12 cellular contexts compared by ENCODE assay signal in genomic region chr10:51092402-51092801, GRCh38. TPM values are rescaled to one million over a fixed set of nuclear protein-coding genes. Genes with fewer than 3 reads are reported as not detected.
DNase-seq lines count a peak whose midpoint lies in the region; ATAC-seq, FAIRE-seq and TF ChIP-seq lines count a peak whose summit lies in the region.
"Had no signal": no experiment of that assay in that cellular context is flagged by ENCODE, and none has a peak within 500 bp of the region (broad histone marks: within the 10 kb centered on the region; RNA-seq: fewer than 3 reads in every experiment).

No MANE protein-coding gene starts in this region.

- CTCF ChIA-PET in HepG2 (lab: Yijun Ruan, JAX; ENCODE audit: low intra/inter-chr PET ratio, low total read pairs): no interaction called here

- H3K36me3 ChIP-seq in right lobe of liver (no peaks in the 10 kb centered on the region), HepG2 (replicated peaks in 1 of 2; ENCODE audit: control insufficient read depth in 1 of 2, insufficient read depth in 2 of 2, low read length in 2 of 2) (no peaks in the 10 kb centered on the region)

- H3K4me3 Mint-ChIP-seq in T-helper 2 cell treated with Interferon-gamma antibody and Interleukin-4, amounts not matched to agents 5 μg/mL and 100 μg/mL, for 36 hours: no peak overlapping the region
- H3K4me3 Mint-ChIP-seq: activated CD8-positive, alpha-beta T cell treated with anti-CD3 and anti-CD28 coated beads, Interleukin-2, amount 10 ng/mL, durations not matched to agents 7 days and 5 days; stimulated activated naive B cell treated with anti-CD40 and anti-IgM and Interleukin-4, amounts not matched to agents 10 μg/mL and 1 μg/mL and 100 μg/mL, for 72 hours had no signal

- no peak overlapping the region for H3K4me2 ChIP-seq in HepG2 (ENCODE audit: low read depth, low read length)
- H3K4me2 ChIP-seq: A549 had no signal

- no peaks in the 10 kb centered on the region for H3K36me3 Mint-ChIP-seq in T-helper 2 cell treated with Interferon-gamma antibody and Interleukin-4, amounts not matched to agents 5 μg/mL and 100 μg/mL, for 36 hours (ENCODE audit: low read depth)
- H3K36me3 Mint-ChIP-seq: stimulated activated naive B cell treated with anti-CD40 and anti-IgM and Interleukin-4, amounts not matched to agents 10 μg/mL and 1 μg/mL and 100 μg/mL, for 72 hours had no signal

- no peak for TF ChIP-seq RAD21 in HepG2 (CRISPR knock-in tag; IDR thresholded peaks at IDR 0.05)

- H3K27me3 Mint-ChIP-seq in T-helper 2 cell treated with Interferon-gamma antibody and Interleukin-4, amounts not matched to agents 5 μg/mL and 100 μg/mL, for 36 hours (ENCODE audit: low read depth): no peaks in the 10 kb centered on the region
- H3K27me3 Mint-ChIP-seq: stimulated activated naive B cell treated with anti-CD40 and anti-IgM and Interleukin-4, amounts not matched to agents 10 μg/mL and 1 μg/mL and 100 μg/mL, for 72 hours had no signal

- WGBS in right lobe of liver (ENCODE audit: insufficient coverage, low coverage, low lambda C conversion rate, missing lambda C conversion rate): 38% methylated on average over 2 of the region's 2 CpGs
- 4% methylated on average over 2 of the region's 2 CpGs for WGBS in HepG2 (ENCODE audit: low lambda C conversion rate)
- WGBS in lower leg skin, 2 donors: 70 to 79% methylated on average over 2 of the region's 2 CpGs

- FAIRE-seq in HepG2 (lab: Jason Lieb, UNC): no peak
- FAIRE-seq: A549 had no signal

- no peak overlapping the region for H2AFZ ChIP-seq in HepG2 (ENCODE audit: low read length)

- ATAC-seq in right lobe of liver (peak; percentile 50 to 87 (median 58)), HepG2 (no peak), HG02623 (IDR thresholded peaks at IDR 0.05; ENCODE audit: unreplicated experiment) (no peak)
- ATAC-seq: A549; activated CD8-positive, alpha-beta T cell treated with anti-CD3 and anti-CD28 coated beads, Interleukin-2, amount 10 ng/mL, durations not matched to agents 7 days and 5 days; foreskin keratinocyte; stimulated activated naive B cell treated with anti-CD40 and anti-IgM and Interleukin-4, amounts not matched to agents 10 μg/mL and 1 μg/mL and 100 μg/mL, for 72 hours had no signal

- no peaks in the 10 kb centered on the region for H3K27me3 ChIP-seq in right lobe of liver
- no peaks in the 10 kb centered on the region; a peak in 1 of 5 replicates for H3K27me3 ChIP-seq in HepG2 (ENCODE audit: control insufficient read depth in 1 of 2, insufficient read depth in 2 of 2, low read length in 2 of 2)
- H3K27me3 ChIP-seq: foreskin keratinocyte had no signal

- H3K4me1 ChIP-seq in right lobe of liver (no peaks in the 10 kb centered on the region), HepG2 (ENCODE audit: insufficient read depth, low read length) (no peaks in the 10 kb centered on the region)
- H3K4me1 ChIP-seq: A549, foreskin keratinocyte had no signal

- H3K27ac Mint-ChIP-seq in T-helper 2 cell treated with Interferon-gamma antibody and Interleukin-4, amounts not matched to agents 5 μg/mL and 100 μg/mL, for 36 hours: no peak overlapping the region
- H3K27ac Mint-ChIP-seq: activated CD8-positive, alpha-beta T cell treated with anti-CD3 and anti-CD28 coated beads, Interleukin-2, amount 10 ng/mL, durations not matched to agents 7 days and 5 days; stimulated activated naive B cell treated with anti-CD40 and anti-IgM and Interleukin-4, amounts not matched to agents 10 μg/mL and 1 μg/mL and 100 μg/mL, for 72 hours had no signal

- no peak for TF ChIP-seq CTCF in right lobe of liver (IDR thresholded peaks at IDR 0.05)
- TF ChIP-seq CTCF in HepG2 (CRISPR knock-in tag; IDR thresholded peaks at IDR 0.05): no peak
- no peak for TF ChIP-seq CTCF in fibroblast of pulmonary artery (IDR thresholded peaks at IDR 0.05; ENCODE audit: low read length, missing control alignments)
- TF ChIP-seq CTCF in lower leg skin (IDR thresholded peaks at IDR 0.05): no peak

- intact Hi-C loops in right lobe of liver (cut with DNase I) (no loop called here), HepG2 (cut with micrococcal nuclease; ENCODE audit: unreplicated experiment) (no loop called here), lower leg skin (cut with DNase I; ENCODE audit: low total_unique reads) (no loop called here)

- H3K9me3 Mint-ChIP-seq in T-helper 2 cell treated with Interferon-gamma antibody and Interleukin-4, amounts not matched to agents 5 μg/mL and 100 μg/mL, for 36 hours: no peaks in the 10 kb centered on the region
- H3K9me3 Mint-ChIP-seq: stimulated activated naive B cell treated with anti-CD40 and anti-IgM and Interleukin-4, amounts not matched to agents 10 μg/mL and 1 μg/mL and 100 μg/mL, for 72 hours had no signal

- BruUV-seq in HepG2 (replicated peaks; lab: Mats Ljungman, UMichigan): no TSS peak

- H4K20me1 ChIP-seq in HepG2 (ENCODE audit: insufficient read depth, low read length): no peaks in the 10 kb centered on the region

- POLR2A ChIA-PET in HepG2 (lab: Yijun Ruan, JAX): no interaction called here

- TF ChIP-seq POLR2A in right lobe of liver (IDR thresholded peaks at IDR 0.05) (no peak), HepG2 (IDR thresholded peaks at IDR 0.05; ENCODE audit: insufficient read depth in 1 of 2, low read depth in 2 of 2, low read length in 2 of 2) (no peak), lower leg skin (IDR thresholded peaks at IDR 0.05) (no peak)

- H3K4me3 ChIP-seq in right lobe of liver: no peak overlapping the region
- H3K4me3 ChIP-seq in HepG2 (replicated peaks in 1 of 3; ENCODE audit: insufficient read depth in 1 of 3, low read depth in 2 of 3, low read length in 3 of 3): no peak overlapping the region
- no peak overlapping the region for H3K4me3 ChIP-seq in fibroblast of pulmonary artery (replicated peaks; ENCODE audit: low read depth, low read length)
- no peak overlapping the region for H3K4me3 ChIP-seq in lower leg skin (ENCODE audit: low read depth, poor library complexity, severe bottlenecking)
- H3K4me3 ChIP-seq: A549 had no signal

- no peaks in the 10 kb centered on the region for H3K9me3 ChIP-seq in right lobe of liver
- H3K9me3 ChIP-seq in HepG2 (ENCODE audit: low read length): no peaks in the 10 kb centered on the region
- H3K9me3 ChIP-seq: A549 had no signal

- no peak overlapping the region for H3K9ac ChIP-seq in HepG2 (ENCODE audit: insufficient read depth, low read depth, low read length)

- TF ChIP-seq EP300 in HepG2 (IDR thresholded peaks at IDR 0.05; ENCODE audit: low read depth in 2 of 2, low read length in 2 of 2) (no peak), HepG2 (CRISPR knock-in tag; IDR thresholded peaks at IDR 0.05; ENCODE audit: borderline replicate concordance) (no peak)

- in situ Hi-C loops in HepG2 (cut with HindIII; ENCODE audit: extremely low pct_ligation_motif_present, low pct_unique_long_range_greater_than_20kb): no loop called here

- no peaks in the 10 kb centered on the region for H3K79me2 ChIP-seq in HepG2 (ENCODE audit: insufficient read depth, low read length)

- H3K27ac ChIP-seq in right lobe of liver: no peak overlapping the region
- H3K27ac ChIP-seq in HepG2 (ENCODE audit: extremely low read length, insufficient read depth, low read length): no peak overlapping the region
- H3K27ac ChIP-seq: A549, foreskin keratinocyte had no signal

- peak; percentile 24 to 83 (median 65) for DNase-seq in right lobe of liver
- no peak for DNase-seq in HepG2 (ENCODE audit: low spot score)
- DNase-seq in fibroblast of pulmonary artery (ENCODE audit: low read depth): peak; percentile 46
- DNase-seq in nucleus accumbens (lab: John Stamatoyannopoulos, UW): peak in 29 of 56 donors; percentile 4 to 79 (median 41)
- DNase-seq in T-helper 2 cell treated with Interferon-gamma antibody and Interleukin-4, amounts not matched to agents 5 μg/mL and 100 μg/mL, for 36 hours (ENCODE audit: low spot score): no peak
- DNase-seq in T-helper 9 cell: no peak
- DNase-seq in lower leg skin (ENCODE audit: low spot score in 2 of 2): no peak
- DNase-seq: activated CD8-positive, alpha-beta T cell treated with anti-CD3 and anti-CD28 coated beads, Interleukin-2, amount 10 ng/mL, durations not matched to agents 7 days and 5 days; foreskin keratinocyte; stimulated activated naive B cell treated with anti-CD40 and anti-IgM and Interleukin-4, amounts not matched to agents 10 μg/mL and 1 μg/mL and 100 μg/mL, for 72 hours had no signal

- no peaks in the 10 kb centered on the region for H3K4me1 Mint-ChIP-seq in T-helper 2 cell treated with Interferon-gamma antibody and Interleukin-4, amounts not matched to agents 5 μg/mL and 100 μg/mL, for 36 hours (ENCODE audit: low read depth)
- H3K4me1 Mint-ChIP-seq: stimulated activated naive B cell treated with anti-CD40 and anti-IgM and Interleukin-4, amounts not matched to agents 10 μg/mL and 1 μg/mL and 100 μg/mL, for 72 hours had no signal

TF ChIP-seq in HepG2, 621 proteins besides CTCF, POLR2A, EP300 and RAD21 (continues in another document):
- TF ChIP-seq ZFP36 (IDR thresholded peaks at IDR 0.05; ENCODE audit: borderline replicate concordance, low read depth, low read length, partially characterized antibody): no peak

RNA-seq across cellular contexts. Expression of gene PRKG1, which starts 18.1 kb away (rescaled TPM):
- total RNA-seq in right lobe of liver (1 to 10 TPM; 1.1 to 2.0 (median 1.3) TPM), HepG2 (2016; rRNA removed; fragmentation: Illumina TruSeq; extraction: Trizol) (not detected in 2 replicates), lower leg skin (1 to 10 TPM in 3 of 4 donors, under 1 TPM in 1; 0.63 to 4.3 (median 2.1) TPM)
- total RNA-seq in HepG2 (2016; cell fraction: cytosol; rRNA removed; fragmentation: Illumina TruSeq; extraction: Trizol; ENCODE audit: low read depth): not detected in 2 replicates
- total RNA-seq in HepG2 (2016; cell fraction: insoluble cytoplasmic fraction; rRNA removed; fragmentation: Illumina TruSeq; extraction: Trizol): not detected in 2 replicates
- total RNA-seq in HepG2 (2016; cell fraction: membrane; rRNA removed; fragmentation: Illumina TruSeq; extraction: Trizol): not detected in 2 replicates
- total RNA-seq in HepG2 (2016; cell fraction: nucleus; rRNA removed; fragmentation: Illumina TruSeq; extraction: Trizol): not detected in 2 replicates
- polyA plus RNA-seq in HepG2 (2011; rRNA removed): 0.01 TPM in 1 of 2 replicates, not detected in the other
- polyA plus RNA-seq in HepG2 (2011; cell fraction: cytosol; rRNA removed): not detected in 2 replicates
- not detected in 2 replicates for polyA plus RNA-seq in HepG2 (2011; cell fraction: nucleus; rRNA removed)
- polyA plus RNA-seq in HepG2 (2012): not detected in 2 replicates
- polyA plus RNA-seq in HepG2 (2016; cell fraction: cytosol; fragmentation: Illumina TruSeq; extraction: Trizol; ENCODE audit: low read depth): not detected in 2 replicates
- not detected in 2 replicates for polyA plus RNA-seq in HepG2 (2016; cell fraction: insoluble cytoplasmic fraction; fragmentation: Illumina TruSeq; extraction: Trizol; ENCODE audit: low read depth)
- polyA plus RNA-seq in HepG2 (2016; cell fraction: membrane; fragmentation: Illumina TruSeq; extraction: Trizol; ENCODE audit: low read depth): not detected in 2 replicates
- not detected in 2 replicates for polyA plus RNA-seq in HepG2 (2016; cell fraction: nucleus; fragmentation: Illumina TruSeq; extraction: Trizol; ENCODE audit: insufficient read depth, low read depth)
- polyA minus RNA-seq in HepG2 (2011; rRNA and poly(A)+ RNA removed; ENCODE audit: low replicate concordance): not detected in 2 replicates
- not detected in 2 replicates for polyA minus RNA-seq in HepG2 (2011; cell fraction: cytosol; rRNA and poly(A)+ RNA removed)
- not detected in 2 replicates for polyA minus RNA-seq in HepG2 (2011; cell fraction: nucleus; rRNA and poly(A)+ RNA removed)
- total RNA-seq: activated CD8-positive, alpha-beta T cell treated with anti-CD3 and anti-CD28 coated beads, Interleukin-2, amount 10 ng/mL, durations not matched to agents 7 days and 5 days had no signal
- polyA plus RNA-seq: A549 had no signal

Comparison
In these comparisons a context has a peak if more than half of its experiments do, and no peak if none do; other contexts are left out.
1. ATAC-seq: peak in right lobe of liver (4 of 4); none in HepG2 (single experiment) and HG02623 (single experiment).
2. DNase-seq: peak in right lobe of liver (3 of 3), fibroblast of pulmonary artery (single experiment) and nucleus accumbens (29 of 56); none in HepG2 (single experiment), T-helper 2 cell treated with Interferon-gamma antibody and Interleukin-4, amounts not matched to agents 5 μg/mL and 100 μg/mL, for 36 hours (single experiment), T-helper 9 cell (single experiment) and lower leg skin (0 of 2).